Comparison of ENCODE assay signal across 8 cellular contexts in genomic region chr1:155744711-155745283, GRCh38. TPM values are rescaled to one million over a fixed set of nuclear protein-coding genes. Genes with fewer than 3 reads are reported as not detected.
DNase-seq lines count a peak whose midpoint lies in the region; ATAC-seq lines count a peak whose summit lies in the region.

No MANE protein-coding gene starts in this region.

- no peaks in the 10 kb centered on the region for H3K27me3 ChIP-seq in layer of hippocampus (ENCODE audit: control insufficient read depth, insufficient read depth, low read length)

- H3K9me3 Mint-ChIP-seq in T-helper 2 cell treated with Interferon-gamma antibody and Interleukin-4, amounts not matched to agents 5 μg/mL and 100 μg/mL, for 36 hours, result no peaks in the 10 kb centered on the region
- H3K9me3 Mint-ChIP-seq in activated naive CD8-positive, alpha-beta T cell treated with anti-CD3 and anti-CD28 coated beads, Interleukin-2, amount 10 ng/mL, durations not matched to agents 7 days and 5 days, result no peaks in the 10 kb centered on the region

- peaks cover 4% of the 10 kb centered on the region for H3K4me1 Mint-ChIP-seq in T-helper 2 cell treated with Interferon-gamma antibody and Interleukin-4, amounts not matched to agents 5 μg/mL and 100 μg/mL, for 36 hours (ENCODE audit: low read depth)
- H3K4me1 Mint-ChIP-seq in activated naive CD8-positive, alpha-beta T cell treated with anti-CD3 and anti-CD28 coated beads, Interleukin-2, amount 10 ng/mL, durations not matched to agents 7 days and 5 days, result peaks cover 5% of the 10 kb centered on the region

- DNase-seq in T-helper 2 cell treated with Interferon-gamma antibody and Interleukin-4, amounts not matched to agents 5 μg/mL and 100 μg/mL, for 36 hours (ENCODE audit: low spot score), result no peak
- DNase-seq in T-helper 2 cell, result no peak
- no peak for DNase-seq in activated naive CD8-positive, alpha-beta T cell treated with anti-CD3 and anti-CD28 coated beads, Interleukin-2, amount 10 ng/mL, durations not matched to agents 7 days and 5 days
- DNase-seq in hypothalamus (lab: John Stamatoyannopoulos, UW), result no peak
- DNase-seq in SIG-M5 (lab: John Stamatoyannopoulos, UW), result no peak

- peak overlapping the region; percentile 89 for H3K27ac Mint-ChIP-seq in T-helper 2 cell treated with Interferon-gamma antibody and Interleukin-4, amounts not matched to agents 5 μg/mL and 100 μg/mL, for 36 hours
- peak overlapping the region; percentile 93 for H3K27ac Mint-ChIP-seq in activated naive CD8-positive, alpha-beta T cell treated with anti-CD3 and anti-CD28 coated beads, Interleukin-2, amount 10 ng/mL, durations not matched to agents 7 days and 5 days

- POLR2A ChIA-PET in activated naive CD8-positive, alpha-beta T cell treated with anti-CD3 and anti-CD28 coated beads, Interleukin-2, amount 10 ng/mL, durations not matched to agents 7 days and 5 days (lab: Charles Lee), result interaction anchor here (0.6 to 1.4 kb wide), 6 partner anchors 11 to 552 kb away, joined by 3 to 4 read pairs (median 3); partner anchors contain the start of genes GON4L and SYT11

- no peak for ATAC-seq in activated naive CD8-positive, alpha-beta T cell treated with anti-CD3 and anti-CD28 coated beads, Interleukin-2, amount 10 ng/mL, durations not matched to agents 7 days and 5 days (ENCODE audit: low read depth)
- ATAC-seq in HG02759 (IDR thresholded peaks at IDR 0.05; ENCODE audit: unreplicated experiment), result no peak

- H3K27ac ChIP-seq in layer of hippocampus (ENCODE audit: low read depth, low read length) (peak overlapping the region; percentile 54), temporal lobe (ENCODE audit: low read depth, low read length) (peak overlapping the region; percentile 61)

- peaks cover 11% of the 10 kb centered on the region for H3K36me3 Mint-ChIP-seq in T-helper 2 cell treated with Interferon-gamma antibody and Interleukin-4, amounts not matched to agents 5 μg/mL and 100 μg/mL, for 36 hours (ENCODE audit: low read depth)
- H3K36me3 Mint-ChIP-seq in activated naive CD8-positive, alpha-beta T cell treated with anti-CD3 and anti-CD28 coated beads, Interleukin-2, amount 10 ng/mL, durations not matched to agents 7 days and 5 days, result peaks cover 2% of the 10 kb centered on the region

- no peaks in the 10 kb centered on the region for H3K27me3 Mint-ChIP-seq in T-helper 2 cell treated with Interferon-gamma antibody and Interleukin-4, amounts not matched to agents 5 μg/mL and 100 μg/mL, for 36 hours (ENCODE audit: low read depth)
- H3K27me3 Mint-ChIP-seq in activated naive CD8-positive, alpha-beta T cell treated with anti-CD3 and anti-CD28 coated beads, Interleukin-2, amount 10 ng/mL, durations not matched to agents 7 days and 5 days, result no peaks in the 10 kb centered on the region

- peak overlapping the region; percentile 91 for H3K4me3 Mint-ChIP-seq in T-helper 2 cell treated with Interferon-gamma antibody and Interleukin-4, amounts not matched to agents 5 μg/mL and 100 μg/mL, for 36 hours
- H3K4me3 Mint-ChIP-seq in activated naive CD8-positive, alpha-beta T cell treated with anti-CD3 and anti-CD28 coated beads, Interleukin-2, amount 10 ng/mL, durations not matched to agents 7 days and 5 days, result peak overlapping the region; percentile 93

RNA-seq across cellular contexts. Expression of gene DAP3, which starts 55.9 kb away (rescaled TPM):
- total RNA-seq in activated naive CD8-positive, alpha-beta T cell treated with anti-CD3 and anti-CD28 coated beads, Interleukin-2, amount 10 ng/mL, durations not matched to agents 7 days and 5 days, result 100 to 1,000 TPM; 119 to 128 TPM
- 38.1 TPM for total RNA-seq in temporal lobe

RNA-seq across cellular contexts. Expression of gene YY1AP1, which starts 56.2 kb away (rescaled TPM):
- 10 to 100 TPM; 82.1 to 93.4 TPM for total RNA-seq in activated naive CD8-positive, alpha-beta T cell treated with anti-CD3 and anti-CD28 coated beads, Interleukin-2, amount 10 ng/mL, durations not matched to agents 7 days and 5 days
- total RNA-seq in temporal lobe, result 262 TPM
